1 cellular context compared by ENCODE assay signal in genomic region chr9:17509698-17510097, GRCh38.
TF ChIP-seq lines count a peak whose summit lies in the region.

No MANE protein-coding gene starts in this region.

TF ChIP-seq in IMR-90, 13 proteins besides CTCF, POLR2A, EP300 and RAD21:
- TF ChIP-seq BHLHE40 (IDR thresholded peaks at IDR 0.05; ENCODE audit: low read depth, low read length) = no peak
- no peak for TF ChIP-seq CHD1 (IDR thresholded peaks at IDR 0.05; ENCODE audit: low read depth, low read length)
- TF ChIP-seq NFE2L2 (IDR thresholded peaks at IDR 0.05; ENCODE audit: low read depth, low read length) = no peak
- TF ChIP-seq USF2 (IDR thresholded peaks at IDR 0.05; ENCODE audit: low read depth, low read length) = no peak
- no peak for TF ChIP-seq CEBPB (IDR thresholded peaks at IDR 0.05; ENCODE audit: low read depth, low read length)
- no peak for TF ChIP-seq MXI1 (IDR thresholded peaks at IDR 0.05; ENCODE audit: borderline replicate concordance, low read depth, low read length)
- no peak for TF ChIP-seq MAFK (IDR thresholded peaks at IDR 0.05; ENCODE audit: low read depth, low read length)
- TF ChIP-seq MAZ (IDR thresholded peaks at IDR 0.05; ENCODE audit: borderline replicate concordance, low read depth, low read length) = no peak
- TF ChIP-seq RFX5 (IDR thresholded peaks at IDR 0.05; ENCODE audit: low read depth, low read length) = no peak
- TF ChIP-seq SMC3 (IDR thresholded peaks at IDR 0.05; ENCODE audit: low read depth, low read length) = no peak
- no peak for TF ChIP-seq FOS (IDR thresholded peaks at IDR 0.05; ENCODE audit: low read depth, low read length)
- TF ChIP-seq, protein P1, sequence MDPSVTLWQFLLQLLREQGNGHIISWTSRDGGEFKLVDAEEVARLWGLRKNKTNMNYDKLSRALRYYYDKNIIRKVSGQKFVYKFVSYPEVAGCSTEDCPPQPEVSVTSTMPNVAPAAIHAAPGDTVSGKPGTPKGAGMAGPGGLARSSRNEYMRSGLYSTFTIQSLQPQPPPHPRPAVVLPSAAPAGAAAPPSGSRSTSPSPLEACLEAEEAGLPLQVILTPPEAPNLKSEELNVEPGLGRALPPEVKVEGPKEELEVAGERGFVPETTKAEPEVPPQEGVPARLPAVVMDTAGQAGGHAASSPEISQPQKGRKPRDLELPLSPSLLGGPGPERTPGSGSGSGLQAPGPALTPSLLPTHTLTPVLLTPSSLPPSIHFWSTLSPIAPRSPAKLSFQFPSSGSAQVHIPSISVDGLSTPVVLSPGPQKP (IDR thresholded peaks at IDR 0.05; ENCODE audit: borderline replicate concordance, low read depth, low read length) = no peak
- no peak for TF ChIP-seq RCOR1 (IDR thresholded peaks at IDR 0.05; ENCODE audit: insufficient replicate concordance, low read length)
